ENCODE assay signal across 14 cellular contexts in genomic region chr17:80793421-80793820, GRCh38.
DNase-seq lines count a peak whose midpoint lies in the region; ATAC-seq and TF ChIP-seq lines count a peak whose summit lies in the region.
"Had no signal": no experiment of that assay in that cellular context is flagged by ENCODE, and none has a peak within 500 bp of the region (broad histone marks: within the 10 kb centered on the region; RNA-seq: fewer than 3 reads in every experiment).

No MANE protein-coding gene starts in this region.

- H4K20me1 ChIP-seq in mammary epithelial cell (ENCODE audit: insufficient read depth, low read length): no peaks in the 10 kb centered on the region

- H3K4me1 Mint-ChIP-seq in MCF 10A (ENCODE audit: insufficient read depth, unreplicated experiment) (peaks cover 46% of the 10 kb centered on the region), brain (peaks cover 88% of the 10 kb centered on the region)
- peaks cover 37 to 61% (median 56%) of the 10 kb centered on the region in 4 donors for H3K4me1 Mint-ChIP-seq in naive thymus-derived CD8-positive, alpha-beta T cell

- H2AFZ ChIP-seq in mammary epithelial cell (ENCODE audit: low read depth, low read length): no peak overlapping the region

- H3K27ac ChIP-seq in mammary epithelial cell (ENCODE audit: insufficient read depth, low read depth, low read length) (no peak overlapping the region), aorta (ENCODE audit: low read depth in 1 of 2, low read length in 2 of 2) (no peak overlapping the region)
- H3K27ac ChIP-seq: foreskin keratinocyte, WERI-Rb-1 had no signal

- intact Hi-C loops in MCF 10A (cut with micrococcal nuclease): no loop called here
- intact Hi-C loops in mammary epithelial cell (cut with micrococcal nuclease): no loop called here
- intact Hi-C loops in aorta (cut with DNase I): loop anchor here in 1 of 2 donors (5.0 kb wide), 1 partner anchor 34 kb away; no protein-coding TSS in a partner anchor
- intact Hi-C loops in cardiac septum (cut with DNase I): loop anchor here (5.0 kb wide), 1 partner anchor 39 kb away; no protein-coding TSS in a partner anchor

- H3K9me3 Mint-ChIP-seq in MCF 10A (ENCODE audit: unreplicated experiment): no peaks in the 10 kb centered on the region
- H3K9me3 Mint-ChIP-seq in brain: peaks cover 0 to 6% (median 3%) of the 10 kb centered on the region in 5 experiments
- peaks cover 0 to 5% (median 0%) of the 10 kb centered on the region in 9 donors for H3K9me3 Mint-ChIP-seq in naive thymus-derived CD8-positive, alpha-beta T cell

- CTCF ChIA-PET in MCF 10A (lab: Yijun Ruan, JAX): interaction anchor here (0.6 to 0.7 kb wide), 2 partner anchors 30 to 294 kb away, joined by 4 read pairs; no protein-coding TSS in a partner anchor
- CTCF ChIA-PET in mammary epithelial cell (lab: Charles Lee; ENCODE audit: low non-redundant PET): no interaction called here

- dilution Hi-C loops in mammary epithelial cell (cut with HindIII; ENCODE audit: low sequenced_read_pairs): no loop called here

- H3K4me3 Mint-ChIP-seq in MCF 10A (ENCODE audit: unreplicated experiment) (no peak overlapping the region), brain (peak overlapping the region in 1 of 5 experiments; percentile 19)
- peak overlapping the region in 3 of 10 donors; percentile 45 to 73 (median 50) for H3K4me3 Mint-ChIP-seq in naive thymus-derived CD8-positive, alpha-beta T cell

- H3K36me3 ChIP-seq in mammary epithelial cell (ENCODE audit: insufficient read depth, low read length) (no peaks in the 10 kb centered on the region), aorta (ENCODE audit: control insufficient read depth in 1 of 2, insufficient read depth in 2 of 2, low read length in 1 of 2) (no peaks in the 10 kb centered on the region)

- 97% methylated on average over 9 of the region's 12 CpGs for WGBS in mammary epithelial cell (ENCODE audit: low coverage, missing lambda C conversion rate)
- 96 to 97% methylated on average over 12 of the region's 12 CpGs for WGBS in aorta, 2 donors

- H3K4me1 ChIP-seq in mammary epithelial cell (ENCODE audit: insufficient read depth, low read length) (peaks cover 31% of the 10 kb centered on the region), aorta (ENCODE audit: control insufficient read depth in 1 of 2, insufficient read depth in 2 of 2, low read length in 2 of 2) (no peaks in the 10 kb centered on the region)

- H3K9ac ChIP-seq in mammary epithelial cell (ENCODE audit: insufficient read depth, low read length): no peak overlapping the region

- POLR2A ChIA-PET in MCF 10A (lab: Yijun Ruan, JAX): interaction anchor here (0.6 to 1.5 kb wide), 6 partner anchors 30 to 339 kb away, joined by 3 to 6 read pairs (median 4); no protein-coding TSS in a partner anchor
- POLR2A ChIA-PET in naive thymus-derived CD8-positive, alpha-beta T cell (lab: Charles Lee): interaction anchor here (1.2 to 6.5 kb wide), 2 partner anchors 11 to 13 kb away, joined by 3 to 67 read pairs; no protein-coding TSS in a partner anchor

- DNase-seq in MCF 10A (ENCODE audit: unreplicated experiment) (no peak), mammary epithelial cell (no peak), aorta (peak; percentile 36 to 74), cardiac septum (ENCODE audit: low spot score) (no peak), pons (ENCODE audit: low spot score) (no peak), GM13977 (ENCODE audit: low spot score) (no peak)
- DNase-seq in naive thymus-derived CD8-positive, alpha-beta T cell: no peak
- DNase-seq: activated gamma-delta T cell, BE2C, foreskin keratinocyte, NCI-H1417, NCI-H510A, WERI-Rb-1 had no signal

- no peak for TF ChIP-seq CTCF in MCF 10A (IDR thresholded peaks at IDR 0.05; ENCODE audit: unreplicated experiment)
- no peak for TF ChIP-seq CTCF in mammary epithelial cell (conservative IDR thresholded peaks at IDR 0.05 in 1 of 2, IDR thresholded peaks at IDR 0.05 in 1 of 2; ENCODE audit: extremely low read depth in 1 of 2, insufficient read depth in 1 of 2, low read depth in 1 of 2, low read length in 2 of 2)
- TF ChIP-seq CTCF in brain (conservative IDR thresholded peaks at IDR 0.05): no peak
- TF ChIP-seq CTCF in GM13977 (IDR thresholded peaks at IDR 0.05; ENCODE audit: extremely low read depth, insufficient read depth, missing control alignments): no peak

- H3K4me3 ChIP-seq in mammary epithelial cell (replicated peaks in 1 of 3; ENCODE audit: insufficient read depth in 1 of 3, low read depth in 2 of 3, low read length in 3 of 3): no peak overlapping the region
- no peak overlapping the region for H3K4me3 ChIP-seq in aorta (ENCODE audit: low read length in 2 of 2)

- no peaks in the 10 kb centered on the region for H3K79me2 ChIP-seq in mammary epithelial cell (ENCODE audit: insufficient read depth, low read length)

- H3K9me3 ChIP-seq in mammary epithelial cell (replicated peaks; ENCODE audit: insufficient read depth, low read length) (no peaks in the 10 kb centered on the region), aorta (ENCODE audit: control insufficient read depth, low read length) (no peaks in the 10 kb centered on the region)
- H3K9me3 ChIP-seq: BE2C had no signal

- H3K36me3 Mint-ChIP-seq in MCF 10A (ENCODE audit: insufficient read depth, unreplicated experiment): peaks cover 12% of the 10 kb centered on the region
- peaks cover 21% of the 10 kb centered on the region for H3K36me3 Mint-ChIP-seq in brain
- H3K36me3 Mint-ChIP-seq in naive thymus-derived CD8-positive, alpha-beta T cell: peaks cover 0 to 20% (median 18%) of the 10 kb centered on the region in 3 donors

- H3K27me3 ChIP-seq in mammary epithelial cell (ENCODE audit: insufficient read depth, low read length): no peaks in the 10 kb centered on the region
- no peaks in the 10 kb centered on the region for H3K27me3 ChIP-seq in aorta (ENCODE audit: control insufficient read depth in 1 of 2, insufficient read depth in 2 of 2, low read length in 1 of 2)
- H3K27me3 ChIP-seq: BE2C, foreskin keratinocyte had no signal

- peak overlapping the region; percentile 6 for H3K27ac Mint-ChIP-seq in MCF 10A (ENCODE audit: low read depth, unreplicated experiment)
- peak overlapping the region; percentile 69 to 85 (median 81) for H3K27ac Mint-ChIP-seq in brain
- H3K27ac Mint-ChIP-seq in naive thymus-derived CD8-positive, alpha-beta T cell: peak overlapping the region in 9 of 10 donors; percentile 44 to 96 (median 83)

- no TSS peak for BruUV-seq in MCF 10A (replicated peaks; lab: Mats Ljungman, UMichigan)
- no TSS peak for BruUV-seq in mammary epithelial cell (replicated peaks; lab: Mats Ljungman, UMichigan)

- H3K27me3 Mint-ChIP-seq in MCF 10A (ENCODE audit: insufficient read depth, unreplicated experiment) (no peaks in the 10 kb centered on the region), brain (peaks cover 4% of the 10 kb centered on the region)
- no peaks in the 10 kb centered on the region for H3K27me3 Mint-ChIP-seq in naive thymus-derived CD8-positive, alpha-beta T cell

- ATAC-seq in naive thymus-derived CD8-positive, alpha-beta T cell: no peak
- no peak for ATAC-seq in aorta (ENCODE audit: low FRiP score)
- ATAC-seq: foreskin keratinocyte had no signal

- in situ Hi-C loops in mammary epithelial cell (cut with MboI; ENCODE audit: low sequenced_read_pairs in 2 of 2): no loop called here
- in situ Hi-C loops in GM13977 (cut with MboI; ENCODE audit: low pct_unique_long_range_greater_than_20kb, low sequenced_read_pairs, unreplicated experiment): no loop called here

- H3K4me2 ChIP-seq in mammary epithelial cell (ENCODE audit: insufficient read depth, low read depth, low read length): no peak overlapping the region

Comparison
In these comparisons a context has a peak if more than half of its experiments do, and no peak if none do; other contexts are left out.
1. DNase-seq: peak in aorta (2 of 2); none in MCF 10A (single experiment), mammary epithelial cell (single experiment), naive thymus-derived CD8-positive, alpha-beta T cell (0 of 10), cardiac septum (single experiment), pons (single experiment) and GM13977 (single experiment).
2. H3K27ac Mint-ChIP-seq: peak in every context shown above with its lines; median percentile 83 in naive thymus-derived CD8-positive, alpha-beta T cell; 81 in brain; 6 in MCF 10A.